12 cellular contexts compared by ENCODE assay signal in genomic region chrX:13001097-13001496, GRCh38. TPM values are rescaled to one million over a fixed set of nuclear protein-coding genes. Genes with fewer than 3 reads are reported as not detected.
DNase-seq lines count a peak whose midpoint lies in the region; ATAC-seq, FAIRE-seq and TF ChIP-seq lines count a peak whose summit lies in the region.
"Had no signal": no experiment of that assay in that cellular context is flagged by ENCODE, and none has a peak within 500 bp of the region (broad histone marks: within the 10 kb centered on the region; RNA-seq: fewer than 3 reads in every experiment).

No MANE protein-coding gene starts in this region.

- no peaks in the 10 kb centered on the region for H3K27me3 Mint-ChIP-seq in T-helper 2 cell treated with Interferon-gamma antibody and Interleukin-4, amounts not matched to agents 5 μg/mL and 100 μg/mL, for 36 hours (ENCODE audit: low read depth)

- H3K27ac ChIP-seq in OCI-LY1 (ENCODE audit: low read depth, low read length, poor library complexity, severe bottlenecking) (peak overlapping the region; percentile 99), osteoblast (ENCODE audit: low read depth, low read length) (peak overlapping the region; percentile 28)
- H3K27ac ChIP-seq: tibial artery had no signal

- H3K4me3 ChIP-seq in OCI-LY1 (ENCODE audit: low read depth, low read length, poor library complexity, severe bottlenecking): no peak overlapping the region
- no peak overlapping the region for H3K4me3 ChIP-seq in bronchial epithelial cell (ENCODE audit: low read depth, low read length)
- H3K4me3 ChIP-seq in osteoblast (ENCODE audit: insufficient read depth, low read length): no peak overlapping the region
- H3K4me3 ChIP-seq: tibial artery had no signal

- H3K27me3 ChIP-seq in OCI-LY1 (ENCODE audit: insufficient read depth, low read length) (no peaks in the 10 kb centered on the region), bronchial epithelial cell (ENCODE audit: control insufficient read depth, insufficient read depth, low read length) (no peaks in the 10 kb centered on the region), osteoblast (ENCODE audit: insufficient read depth, low read length) (no peaks in the 10 kb centered on the region)
- H3K27me3 ChIP-seq: tibial artery had no signal

- no peaks in the 10 kb centered on the region for H4K20me1 ChIP-seq in OCI-LY1 (ENCODE audit: insufficient read depth, low read length)
- H4K20me1 ChIP-seq in osteoblast (ENCODE audit: insufficient read depth, low read length): no peaks in the 10 kb centered on the region

- H3K79me2 ChIP-seq in OCI-LY1 (ENCODE audit: insufficient read depth, low read length) (no peaks in the 10 kb centered on the region), osteoblast (ENCODE audit: insufficient read depth, low read length) (no peaks in the 10 kb centered on the region)

- H3K4me1 Mint-ChIP-seq in T-helper 2 cell treated with Interferon-gamma antibody and Interleukin-4, amounts not matched to agents 5 μg/mL and 100 μg/mL, for 36 hours (ENCODE audit: low read depth): peaks cover 58% of the 10 kb centered on the region

- FAIRE-seq in bronchial epithelial cell (lab: Jason Lieb, UNC): no peak

- H3K4me1 ChIP-seq in OCI-LY1 (ENCODE audit: insufficient read depth, low read length, severe bottlenecking) (peaks cover 93% of the 10 kb centered on the region), osteoblast (ENCODE audit: insufficient read depth, low read length) (peaks cover 32% of the 10 kb centered on the region)

- H3K4me2 ChIP-seq in OCI-LY1 (ENCODE audit: low read length) (peak overlapping the region; percentile 68), osteoblast (ENCODE audit: insufficient read depth, low read length) (no peak overlapping the region)

- no peaks in the 10 kb centered on the region for H3K9me2 ChIP-seq in OCI-LY1 (ENCODE audit: low read depth, low read length)

- H3K36me3 ChIP-seq in OCI-LY1 (ENCODE audit: insufficient read depth, low read length): no peaks in the 10 kb centered on the region
- H3K36me3 ChIP-seq in bronchial epithelial cell (ENCODE audit: control insufficient read depth, insufficient read depth, low read length): no peaks in the 10 kb centered on the region
- H3K36me3 ChIP-seq in osteoblast (ENCODE audit: insufficient read depth, low read length): no peaks in the 10 kb centered on the region
- H3K36me3 ChIP-seq: tibial artery had no signal

- no peaks in the 10 kb centered on the region for H3K9me3 Mint-ChIP-seq in T-helper 2 cell treated with Interferon-gamma antibody and Interleukin-4, amounts not matched to agents 5 μg/mL and 100 μg/mL, for 36 hours

- H3K9me3 ChIP-seq in OCI-LY1 (ENCODE audit: low read length) (no peaks in the 10 kb centered on the region), osteoblast (ENCODE audit: low read depth, low read length) (no peaks in the 10 kb centered on the region)
- H3K9me3 ChIP-seq: tibial artery had no signal

- ATAC-seq in GM18511 (IDR thresholded peaks at IDR 0.05; ENCODE audit: unreplicated experiment): no peak
- no peak for ATAC-seq in HG03095 (IDR thresholded peaks at IDR 0.05; ENCODE audit: unreplicated experiment)

- peaks cover 15% of the 10 kb centered on the region for H3F3A ChIP-seq in OCI-LY1 (ENCODE audit: insufficient read depth, low read length)

- H3K27ac Mint-ChIP-seq in T-helper 2 cell treated with Interferon-gamma antibody and Interleukin-4, amounts not matched to agents 5 μg/mL and 100 μg/mL, for 36 hours: peak overlapping the region; percentile 95

- no peak overlapping the region for H2AFZ ChIP-seq in OCI-LY1 (ENCODE audit: low read length)
- H2AFZ ChIP-seq in osteoblast (ENCODE audit: low read length): no peak overlapping the region

- no peak for DNase-seq in T-helper 2 cell treated with Interferon-gamma antibody and Interleukin-4, amounts not matched to agents 5 μg/mL and 100 μg/mL, for 36 hours (ENCODE audit: low spot score)
- no peak for DNase-seq in T-helper 2 cell
- peak; percentile 77 for DNase-seq in bronchial epithelial cell (ENCODE audit: low read depth)
- DNase-seq in osteoblast (ENCODE audit: insufficient read length, low spot score, missing footprints): no peak
- no peak for DNase-seq in stimulated activated CD4-positive, alpha-beta T cell treated with anti-CD3 and anti-CD28 coated beads, Interleukin-1b, Interleukin-23, amount 100 ng/mL, for 48 hours
- DNase-seq: mesendoderm, NCI-H1436 treated with DMSO at 0.1 percent for 48 hours had no signal

- H3K9ac ChIP-seq in OCI-LY1 (ENCODE audit: low read length): peak overlapping the region; percentile 61

- H3K4me3 Mint-ChIP-seq in T-helper 2 cell treated with Interferon-gamma antibody and Interleukin-4, amounts not matched to agents 5 μg/mL and 100 μg/mL, for 36 hours: peak overlapping the region; percentile 67

- H3K36me3 Mint-ChIP-seq in T-helper 2 cell treated with Interferon-gamma antibody and Interleukin-4, amounts not matched to agents 5 μg/mL and 100 μg/mL, for 36 hours (ENCODE audit: low read depth): peaks cover 2% of the 10 kb centered on the region

- TF ChIP-seq CTCF in OCI-LY1 (IDR thresholded peaks at IDR 0.05; ENCODE audit: low read length) (no peak), bronchial epithelial cell (IDR thresholded peaks at IDR 0.05; ENCODE audit: insufficient read depth, low read length, severe bottlenecking) (no peak), osteoblast (IDR thresholded peaks at IDR 0.05; ENCODE audit: extremely low read depth, low read depth, low read length) (no peak)

RNA-seq across cellular contexts. Expression of gene TMSB4X, which starts 26.2 kb away (rescaled TPM):
- 3,174 and 3,370 TPM in 2 replicates for total RNA-seq in bronchial epithelial cell
- total RNA-seq in osteoblast: 5,120 and 5,652 TPM in 2 replicates

RNA-seq across cellular contexts. Expression of gene FAM9C, which starts 43.3 kb away (rescaled TPM):
- total RNA-seq in bronchial epithelial cell (not detected in 2 replicates), osteoblast (under 0.01 TPM in 1 of 2 replicates, not detected in the other)
- total RNA-seq: A172 had no signal
